In the genomic region with DNA sequence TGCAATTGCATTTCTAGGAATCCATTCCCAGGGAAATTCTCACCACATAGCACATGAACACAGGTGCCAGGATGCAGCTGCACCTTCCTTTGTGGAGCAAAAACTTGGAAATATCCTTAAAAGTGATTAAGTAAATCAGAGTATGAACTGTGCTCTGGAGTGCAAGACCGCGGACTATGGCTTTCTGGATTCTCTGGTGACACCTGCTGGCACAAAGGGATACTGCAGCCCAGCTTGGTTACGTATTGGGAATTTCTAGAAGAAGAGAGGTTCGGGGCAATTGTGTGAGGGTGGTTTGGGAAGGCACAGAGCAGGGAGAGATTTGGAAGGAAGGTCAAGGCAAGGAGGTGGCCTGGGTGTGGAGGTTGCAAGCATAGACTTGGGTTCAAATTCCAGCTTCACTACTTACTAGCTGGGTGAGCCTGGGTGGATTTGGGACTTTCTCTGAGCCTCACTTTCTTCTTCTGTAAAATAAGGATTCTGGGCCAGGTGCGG, we compare ENCODE assay signal across 8 cellular contexts. TPM values are rescaled to one million over a fixed set of nuclear protein-coding genes. Genes with fewer than 3 reads are reported as not detected.
DNase-seq lines count a peak whose midpoint lies in the region; ATAC-seq, FAIRE-seq and TF ChIP-seq lines count a peak whose summit lies in the region.

No MANE protein-coding gene starts in this region.

- H3K4me1 ChIP-seq in A673 (ENCODE audit: insufficient read depth, low read length, poor library complexity, severe bottlenecking) (peaks cover 16% of the 10 kb centered on the region), mesenchymal stem cell (ENCODE audit: control insufficient read depth, insufficient read depth, low read depth, low read length) (peaks cover 29% of the 10 kb centered on the region)

- peak overlapping the region; percentile 27 for H3K9ac ChIP-seq in mesenchymal stem cell (ENCODE audit: low read length)

- H2AFZ ChIP-seq in mesenchymal stem cell (ENCODE audit: low read depth, low read length), result no peak overlapping the region

- no peaks in the 10 kb centered on the region for H3K36me3 ChIP-seq in A673 (ENCODE audit: insufficient read depth, low read length, poor library complexity, severe bottlenecking)
- no peaks in the 10 kb centered on the region for H3K36me3 ChIP-seq in mesenchymal stem cell (ENCODE audit: control insufficient read depth in 1 of 2, insufficient read depth in 2 of 2, low read depth in 1 of 2, low read length in 2 of 2)

- peak; percentile 73 for FAIRE-seq in GM18507 (lab: Jason Lieb, UNC)

- POLR2A ChIA-PET in A673 (lab: Charles Lee; ENCODE audit: low non-redundant PET), result no interaction called here

- WGBS in mesenchymal stem cell, result 24% methylated on average over 4 of the region's 5 CpGs

- H3K27ac ChIP-seq in A673 (ENCODE audit: low read depth, low read length, poor library complexity, severe bottlenecking) (peak overlapping the region; percentile 52), mesenchymal stem cell (ENCODE audit: low read length, poor library complexity, severe bottlenecking) (no peak overlapping the region)

- peak overlapping the region; percentile 19 for H2BK120ac ChIP-seq in mesenchymal stem cell (ENCODE audit: low read depth, low read length)

- no peak overlapping the region for H3K23ac ChIP-seq in mesenchymal stem cell (ENCODE audit: low read length in 2 of 2)

- intact Hi-C loops in A673 (cut with micrococcal nuclease; ENCODE audit: unreplicated experiment), result loop anchor here (1.0 to 5.0 kb wide), 2 partner anchors 48 to 97 kb away; no protein-coding TSS in a partner anchor

- peak; percentile 97 for TF ChIP-seq CTCF in A673 (conservative IDR thresholded peaks at IDR 0.05; ENCODE audit: low read depth, low read length)

- no peak overlapping the region for H3K4ac ChIP-seq in mesenchymal stem cell (ENCODE audit: low read depth in 1 of 2, low read length in 2 of 2)

- peak; percentile 86 for DNase-seq in A673 (ENCODE audit: low spot score)
- DNase-seq in GM18507 (ENCODE audit: extremely low spot score, insufficient read length, low read depth), result no peak
- DNase-seq in NCI-H526 (lab: John Stamatoyannopoulos, UW), result peak; percentile 59 to 85
- DNase-seq in activated CD4-positive, alpha-beta T cell treated with anti-CD3 and anti-CD28 coated beads, Interleukin-2, amount 50 U/mL, for 1 hour, result peak; percentile 83
- peak; percentile 58 to 81 for DNase-seq in dermis microvascular lymphatic vessel endothelial cell (ENCODE audit: low read depth in 2 of 2)
- peak; percentile 81 for DNase-seq in mesenchymal stem cell
- DNase-seq in stimulated activated CD8-positive, alpha-beta memory T cell treated with anti-CD3 and anti-CD28 coated beads, Interleukin-2, amount 100 ng/mL, for 1 hour (ENCODE audit: low read depth in 2 of 2), result peak; percentile 65 to 70

- no peak overlapping the region for H3K4me2 ChIP-seq in mesenchymal stem cell (ENCODE audit: low read length, poor library complexity, severe bottlenecking)

- H2AK5ac ChIP-seq in mesenchymal stem cell (ENCODE audit: low read length, severe bottlenecking), result no peak overlapping the region

- no peak overlapping the region for H2BK12ac ChIP-seq in mesenchymal stem cell (ENCODE audit: low read length in 2 of 2)

- no peak overlapping the region for H3K14ac ChIP-seq in mesenchymal stem cell (ENCODE audit: low read length in 2 of 2)

- H3K79me1 ChIP-seq in mesenchymal stem cell (replicated peaks; ENCODE audit: low read length, poor library complexity, severe bottlenecking), result peaks cover 1% of the 10 kb centered on the region

- H3K18ac ChIP-seq in mesenchymal stem cell (ENCODE audit: low read depth in 1 of 2, low read length in 2 of 2), result no peak overlapping the region

- H3K4me3 ChIP-seq in A673 (ENCODE audit: low read depth, low read length, poor library complexity, severe bottlenecking) (no peak overlapping the region), mesenchymal stem cell (ENCODE audit: insufficient read depth in 1 of 2, low read depth in 1 of 2, low read length in 2 of 2) (no peak overlapping the region)

- CTCF ChIA-PET in A673 (lab: Charles Lee), result interaction anchor here (1.0 to 2.2 kb wide), 5 partner anchors 16 to 190 kb away, joined by 3 to 19 read pairs (median 7); a partner anchor contains a TSS

- no TSS peak for BruUV-seq in A673 (replicated peaks; lab: Mats Ljungman, UMichigan)

- no peak overlapping the region for H2BK5ac ChIP-seq in mesenchymal stem cell (ENCODE audit: low read depth, low read length, poor library complexity, severe bottlenecking)

- no peak overlapping the region for H4K8ac ChIP-seq in mesenchymal stem cell (ENCODE audit: low read length)

- H3K27me3 ChIP-seq in A673 (replicated peaks; ENCODE audit: insufficient read depth, low read depth, low read length, poor library complexity), result no peaks in the 10 kb centered on the region
- no peaks in the 10 kb centered on the region for H3K27me3 ChIP-seq in mesenchymal stem cell (ENCODE audit: control insufficient read depth in 1 of 2, insufficient read depth in 1 of 2, low read length in 2 of 2)

- H2BK15ac ChIP-seq in mesenchymal stem cell (ENCODE audit: low read depth, poor library complexity, severe bottlenecking), result no peak overlapping the region

- H3K9me3 ChIP-seq in A673 (ENCODE audit: low read depth, low read length, poor library complexity, severe bottlenecking) (no peaks in the 10 kb centered on the region), mesenchymal stem cell (ENCODE audit: control insufficient read depth, low read length) (no peaks in the 10 kb centered on the region)

- H4K91ac ChIP-seq in mesenchymal stem cell (ENCODE audit: low read length), result peak overlapping the region; percentile 15

- no peak for ATAC-seq in HG02885 (IDR thresholded peaks at IDR 0.05; ENCODE audit: poor library complexity, unreplicated experiment)

RNA-seq across cellular contexts. Expression of a gene that starts 15.9 kb away (rescaled TPM):
- total RNA-seq in A673 (2021) (22.9 and 25.9 TPM in 2 replicates), dermis microvascular lymphatic vessel endothelial cell (11.2 and 20.0 TPM in 2 replicates)
- 59.1 TPM for polyA plus RNA-seq in mesenchymal stem cell (2013, experiment 1 of 2)
- polyA plus RNA-seq in mesenchymal stem cell (2013, experiment 2 of 2), result 58.4 TPM

RNA-seq across cellular contexts. Expression of a gene that starts 21.3 kb away (rescaled TPM):
- 130 and 136 TPM in 2 replicates for total RNA-seq in A673 (2021)
- 12.6 and 23.5 TPM in 2 replicates for total RNA-seq in dermis microvascular lymphatic vessel endothelial cell
- polyA plus RNA-seq in mesenchymal stem cell (2013, experiment 1 of 2), result 130 TPM
- polyA plus RNA-seq in mesenchymal stem cell (2013, experiment 2 of 2), result 131 TPM

RNA-seq across cellular contexts. Expression of a gene that starts 56.4 kb away (rescaled TPM):
- total RNA-seq in A673 (2021), result 169 and 203 TPM in 2 replicates
- 23.6 and 37.2 TPM in 2 replicates for total RNA-seq in dermis microvascular lymphatic vessel endothelial cell
- 292 TPM for polyA plus RNA-seq in mesenchymal stem cell (2013, experiment 1 of 2)
- 286 TPM for polyA plus RNA-seq in mesenchymal stem cell (2013, experiment 2 of 2)
